ENCODE assay signal across 9 cellular contexts in genomic region chr11:118434123-118434552, GRCh38. TPM values are rescaled to one million over a fixed set of nuclear protein-coding genes. Genes with fewer than 3 reads are reported as not detected.
A peak's percentile ranks its signal among the peaks of the same experiment; 100 is the strongest.
DNase-seq lines count a peak whose midpoint lies in the region; ATAC-seq, FAIRE-seq and TF ChIP-seq lines count a peak whose summit lies in the region.
"Had no signal": no experiment of that assay in that cellular context is flagged by ENCODE, and none has a peak within 500 bp of the region (broad histone marks: within the 10 kb centered on the region; RNA-seq: fewer than 3 reads in every experiment).

No MANE protein-coding gene starts in this region.

- H2AFZ ChIP-seq in GM23248 (peak overlapping the region; percentile 81), OCI-LY3 (ENCODE audit: low read depth, low read length) (peak overlapping the region; percentile 63; the same call in 1 of the 2 replicates)

- H3K27ac ChIP-seq in GM23248 (no peak overlapping the region), OCI-LY3 (ENCODE audit: low read length) (no peak overlapping the region), endodermal cell (ENCODE audit: low read depth, low read length) (peak overlapping the region; percentile 95), ovary (no peak overlapping the region)

- WGBS in GM23248 (ENCODE audit: low coverage in 1 of 2, low lambda C conversion rate in 2 of 2, missing lambda C conversion rate in 2 of 2), 2 experiments = 3 to 4% methylated on average over 9 of the region's 9 CpGs
- 0 to 12% methylated on average over 3 to 9 of the region's 9 CpGs for WGBS in endodermal cell (ENCODE audit: insufficient coverage in 1 of 2, insufficient read length in 1 of 2), 2 experiments
- WGBS in ovary, 3 donors = 0 to 2% (median 1%) methylated on average over 9 of the region's 9 CpGs

- H3K36me3 Mint-ChIP-seq in endodermal cell (ENCODE audit: low read depth) = peaks cover 5% of the 10 kb centered on the region

- no peaks in the 10 kb centered on the region for H3K9me3 ChIP-seq in GM23248 (ENCODE audit: low read depth)
- H3K9me3 ChIP-seq in OCI-LY3 (ENCODE audit: insufficient read depth, low read length) = no peaks in the 10 kb centered on the region
- no peaks in the 10 kb centered on the region for H3K9me3 ChIP-seq in endodermal cell (ENCODE audit: control insufficient read depth, low read length)
- H3K9me3 ChIP-seq in ovary = no peaks in the 10 kb centered on the region

- H3K4me2 ChIP-seq in GM23248 (ENCODE audit: unreplicated experiment) = peak overlapping the region; percentile 93
- peak overlapping the region; percentile 91 for H3K4me2 ChIP-seq in OCI-LY3 (ENCODE audit: low read length)

- H3K36me3 ChIP-seq in GM23248 (ENCODE audit: low read depth) (no peaks in the 10 kb centered on the region), OCI-LY3 (replicated peaks; ENCODE audit: low read depth, low read length) (no peaks in the 10 kb centered on the region), endodermal cell (ENCODE audit: control insufficient read depth, insufficient read depth, low read length) (no peaks in the 10 kb centered on the region), ovary (no peaks in the 10 kb centered on the region)

- H4K20me1 ChIP-seq in GM23248 (ENCODE audit: insufficient read depth) = peaks cover 4% of the 10 kb centered on the region
- peaks cover 16% of the 10 kb centered on the region for H4K20me1 ChIP-seq in OCI-LY3 (ENCODE audit: insufficient read depth, low read length)

- no peak for TF ChIP-seq POLR2A in ovary (IDR thresholded peaks at IDR 0.05)

- H3K79me2 ChIP-seq in GM23248 (ENCODE audit: insufficient read depth) (peaks cover 26% of the 10 kb centered on the region), OCI-LY3 (ENCODE audit: low read length) (peaks cover 28% of the 10 kb centered on the region)

- peaks cover 8% of the 10 kb centered on the region for H3F3A ChIP-seq in GM23248 (ENCODE audit: insufficient read depth)

- H3K9me2 ChIP-seq in GM23248 (ENCODE audit: insufficient read depth) = no peaks in the 10 kb centered on the region

- in situ Hi-C loops in GM23248 (cut with MboI) = no loop called here

- H3K27me3 ChIP-seq in GM23248 (replicated peaks; ENCODE audit: insufficient read depth) (no peaks in the 10 kb centered on the region), OCI-LY3 (ENCODE audit: low read depth, low read length) (0 out of 2 replicates have a peak, but pooled peaks cover 5% of the 10 kb centered on the region), endodermal cell (ENCODE audit: control insufficient read depth, insufficient read depth, low read length, poor library complexity, severe bottlenecking) (peaks cover 6% of the 10 kb centered on the region), ovary (no peaks in the 10 kb centered on the region)

- no peak for FAIRE-seq in urothelium cell line (lab: Jason Lieb, UNC)
- FAIRE-seq: TTC549 had no signal

- peak overlapping the region; percentile 93 for H3K4me3 Mint-ChIP-seq in endodermal cell

- DNase-seq in GM23248 (peak; percentile 59), endodermal cell (no peak), ovary (no peak), iPS-NIHi7 (ENCODE audit: extremely low spot score) (no peak), NCI-H187 treated with DMSO at 0.1 percent for 48 hours (lab: John Stamatoyannopoulos, UW) (no peak), urothelium cell line (ENCODE audit: low spot score) (no peak)

- H3K27me3 Mint-ChIP-seq in endodermal cell (ENCODE audit: insufficient read depth) = peaks cover 29% of the 10 kb centered on the region

- no peaks in the 10 kb centered on the region for H3K9me3 Mint-ChIP-seq in endodermal cell

- intact Hi-C loops in ovary (cut with DNase I) = no loop called here

- no peak overlapping the region for H3K27ac Mint-ChIP-seq in endodermal cell

- H3K4me1 ChIP-seq in GM23248 (ENCODE audit: insufficient read depth) = peaks cover 5% of the 10 kb centered on the region
- H3K4me1 ChIP-seq in OCI-LY3 (ENCODE audit: low read length) = peaks cover 9% of the 10 kb centered on the region
- H3K4me1 ChIP-seq in endodermal cell (ENCODE audit: control insufficient read depth, insufficient read depth, low read length) = no peaks in the 10 kb centered on the region
- H3K4me1 ChIP-seq in ovary (ENCODE audit: insufficient read depth) = no peaks in the 10 kb centered on the region

- no peak for TF ChIP-seq EP300 in ovary (IDR thresholded peaks at IDR 0.05)

- no peak for ATAC-seq in GM18517 (IDR thresholded peaks at IDR 0.05; ENCODE audit: unreplicated experiment)

- H3K4me3 ChIP-seq in GM23248 (peak overlapping the region; percentile 73), OCI-LY3 (ENCODE audit: low read length) (peak overlapping the region; percentile 93), endodermal cell (ENCODE audit: low read length) (peak overlapping the region; percentile 96), ovary (peak overlapping the region; percentile 70)

- H3K4me1 Mint-ChIP-seq in endodermal cell = peaks cover 17% of the 10 kb centered on the region

- no peak for TF ChIP-seq CTCF in OCI-LY3 (IDR thresholded peaks at IDR 0.05; ENCODE audit: low read depth, low read length)
- no peak for TF ChIP-seq CTCF in endodermal cell (conservative IDR thresholded peaks at IDR 0.05)
- no peak for TF ChIP-seq CTCF in ovary (IDR thresholded peaks at IDR 0.05)

- H3K9ac ChIP-seq in GM23248 (no peak overlapping the region), OCI-LY3 (ENCODE audit: low read length) (peak overlapping the region; percentile 92), endodermal cell (ENCODE audit: extremely low read depth, low read length, poor library complexity, severe bottlenecking) (no peak overlapping the region)

RNA-seq across cellular contexts. Expression of gene KMT2A, which starts 2.2 kb away (rescaled TPM):
- total RNA-seq in GM23248 (2014; rRNA removed; shearing (Covaris generic)) = 19.1 TPM in 2 replicates
- 7.6 and 8.1 TPM in 2 replicates for polyA plus RNA-seq in GM23248 (2016; fragmentation: Nextera tagmentation; extraction: Ambion mirVana)
- total RNA-seq in endodermal cell = 10 to 100 TPM; 76.9 to 78.8 TPM
- 31.8 TPM for polyA plus RNA-seq in endodermal cell (2013, experiment 1 of 2)
- polyA plus RNA-seq in endodermal cell (2013, experiment 2 of 2) = 34.7 TPM
- total RNA-seq in ovary = 100 to 1,000 TPM in 2 of 7 donors, 10 to 100 TPM in 5; 72.0 to 107 (median 82.0) TPM
- 10 to 100 TPM; 25.8 to 45.2 TPM for polyA plus RNA-seq in ovary

RNA-seq across cellular contexts. Expression of gene ATP5MG, which starts 32.7 kb away (rescaled TPM):
- 32.3 and 79.4 TPM in 2 replicates for total RNA-seq in GM23248 (2014; rRNA removed; shearing (Covaris generic))
- 414 and 426 TPM in 2 replicates for polyA plus RNA-seq in GM23248 (2016; fragmentation: Nextera tagmentation; extraction: Ambion mirVana)
- total RNA-seq in endodermal cell = 100 to 1,000 TPM; 214 to 283 TPM
- 189 TPM for polyA plus RNA-seq in endodermal cell (2013, experiment 1 of 2)
- polyA plus RNA-seq in endodermal cell (2013, experiment 2 of 2) = 171 TPM
- total RNA-seq in ovary = 100 to 1,000 TPM in 5 of 7 donors, 10 to 100 TPM in 2; 70.5 to 201 (median 155) TPM
- 100 to 1,000 TPM; 162 to 450 TPM for polyA plus RNA-seq in ovary
